ENCODE assay signal across 22 cellular contexts in the genomic region with DNA sequence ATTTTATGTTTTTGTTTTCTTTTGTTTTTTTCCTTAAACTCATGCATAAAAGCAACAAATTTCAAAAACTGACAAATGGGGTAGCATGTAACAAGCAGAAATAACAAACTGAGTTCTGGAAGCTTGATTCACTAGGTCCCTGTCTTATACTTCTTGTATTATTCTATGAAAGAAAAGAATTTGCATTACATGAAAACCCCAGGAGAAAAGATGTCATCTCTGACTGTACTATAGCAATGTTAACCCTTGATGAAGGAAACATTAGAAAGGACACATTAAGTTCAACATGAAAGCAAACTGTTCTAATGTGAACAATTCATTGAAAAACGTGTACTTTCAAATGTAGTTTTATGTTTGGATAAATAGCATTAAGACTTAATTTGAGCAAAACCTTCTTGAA. TPM values are rescaled to one million over a fixed set of nuclear protein-coding genes. Genes with fewer than 3 reads are reported as not detected.
DNase-seq lines count a peak whose midpoint lies in the region; ATAC-seq, FAIRE-seq and TF ChIP-seq lines count a peak whose summit lies in the region.
"Had no signal": no experiment of that assay in that cellular context is flagged by ENCODE, and none has a peak within 500 bp of the region (broad histone marks: within the 10 kb centered on the region; RNA-seq: fewer than 3 reads in every experiment).

No MANE protein-coding gene starts in this region.

- H3K27me3 ChIP-seq in ACC112 (ENCODE audit: insufficient read depth, low read length) (no peaks in the 10 kb centered on the region), Loucy (ENCODE audit: insufficient read depth, low read length, poor library complexity, severe bottlenecking) (no peaks in the 10 kb centered on the region), keratinocyte (ENCODE audit: control insufficient read depth, extremely low read depth, insufficient read depth, low read length) (no peaks in the 10 kb centered on the region)
- H3K27me3 ChIP-seq in BLaER1 treated with 17β-estradiol and CSF1 and Interleukin-3, amounts not matched to agents 10 nM and 100 nM: no peaks in the 10 kb centered on the region
- H3K27me3 ChIP-seq: dorsolateral prefrontal cortex, SJCRH30 had no signal

- H3K4me3 ChIP-seq in ACC112 (ENCODE audit: low read depth, low read length) (no peak overlapping the region), Loucy (ENCODE audit: low read length, poor library complexity, severe bottlenecking) (no peak overlapping the region), keratinocyte (ENCODE audit: control insufficient read depth in 2 of 3, extremely low read depth in 1 of 3, insufficient read depth in 2 of 3, low read depth in 1 of 3, low read length in 3 of 3) (no peak overlapping the region)
- H3K4me3 ChIP-seq in BLaER1 treated with 17β-estradiol and CSF1 and Interleukin-3, amounts not matched to agents 10 nM and 100 nM: no peak overlapping the region
- H3K4me3 ChIP-seq: dorsolateral prefrontal cortex, SJCRH30 had no signal

- H3K27ac ChIP-seq in ACC112 (ENCODE audit: low read depth, low read length) (peak overlapping the region; percentile 53; the same call in 1 of the 2 replicates), keratinocyte (ENCODE audit: control insufficient read depth, insufficient read depth, low read length) (peak overlapping the region; percentile 92)
- H3K27ac ChIP-seq in BLaER1 treated with 17β-estradiol and CSF1 and Interleukin-3, amounts not matched to agents 10 nM and 100 nM: no peak overlapping the region
- H3K27ac ChIP-seq: dorsolateral prefrontal cortex, SJCRH30 had no signal

- H3K9me1 ChIP-seq in keratinocyte (ENCODE audit: control insufficient read depth, extremely low read depth, insufficient read depth, low read length): no peaks in the 10 kb centered on the region

- DNase-seq in keratinocyte (ENCODE audit: low read depth, low spot score) (no peak), NCI-H526 (lab: John Stamatoyannopoulos, UW) (no peak), hepatic stellate cell (ENCODE audit: low spot score) (no peak)
- DNase-seq: activated CD4-positive, alpha-beta T cell treated with anti-CD3 and anti-CD28 coated beads, Interleukin-2, amount 50 U/mL, for 1 hour; activated CD8-positive, alpha-beta memory T cell treated with anti-CD3 and anti-CD28 coated beads, Interleukin-2, amount 50 U/mL, for 48 hours; activated naive CD4-positive, alpha-beta T cell; anterior cingulate cortex; Caco-2; caudate nucleus; dorsolateral prefrontal cortex; immature natural killer cell; MM.1S; NCI-H1436; NCI-H2107; SJCRH30; trophoblast cell had no signal

- H3K4me2 ChIP-seq in BLaER1 treated with 17β-estradiol and CSF1 and Interleukin-3, amounts not matched to agents 10 nM and 100 nM: peak overlapping the region in 6 of 11 experiments; percentile 10 to 34 (median 18); a peak in 9 of 22 replicates
- H3K4me2 ChIP-seq in Loucy (ENCODE audit: low read depth, low read length, poor library complexity, severe bottlenecking) (peak overlapping the region; percentile 99), keratinocyte (ENCODE audit: control insufficient read depth, extremely low read depth, insufficient read depth, low read depth, low read length) (peak overlapping the region; percentile 19)

- H3K4me1 ChIP-seq in ACC112 (ENCODE audit: control insufficient read depth, insufficient read depth, low read length, unreplicated experiment) (peaks cover 43% of the 10 kb centered on the region), Loucy (ENCODE audit: insufficient read depth, low read length, poor library complexity, severe bottlenecking) (peaks cover 63% of the 10 kb centered on the region), keratinocyte (ENCODE audit: control insufficient read depth, extremely low read depth, insufficient read depth, low read length) (peaks cover 54% of the 10 kb centered on the region)
- peaks cover 14 to 73% (median 59%) of the 10 kb centered on the region in 10 experiments for H3K4me1 ChIP-seq in BLaER1 treated with 17β-estradiol and CSF1 and Interleukin-3, amounts not matched to agents 10 nM and 100 nM

- no peaks in the 10 kb centered on the region for H3K9me2 ChIP-seq in Loucy (replicated peaks; ENCODE audit: low read depth, low read length)

- no peaks in the 10 kb centered on the region for H3K9me3 ChIP-seq in BLaER1 treated with 17β-estradiol and CSF1 and Interleukin-3, amounts not matched to agents 10 nM and 100 nM (replicated peaks in 1 of 11)
- H3K9me3 ChIP-seq in Loucy (ENCODE audit: insufficient read depth, low read depth, low read length): no peaks in the 10 kb centered on the region
- H3K9me3 ChIP-seq in keratinocyte (ENCODE audit: control insufficient read depth, low read depth, low read length): no peaks in the 10 kb centered on the region
- H3K9me3 ChIP-seq: Caco-2, SJCRH30 had no signal

- H2AFZ ChIP-seq in ACC112 (ENCODE audit: low read length, unreplicated experiment) (no peak overlapping the region), Loucy (ENCODE audit: low read length) (no peak overlapping the region), keratinocyte (ENCODE audit: control insufficient read depth, low read length) (no peak overlapping the region)

- H3F3A ChIP-seq in Loucy (ENCODE audit: low read depth): 0 out of 2 replicates have a peak, but pooled peaks cover 4% of the 10 kb centered on the region

- ATAC-seq in HG02642 (IDR thresholded peaks at IDR 0.05; ENCODE audit: poor library complexity, unreplicated experiment): no peak
- ATAC-seq in GM21786 (IDR thresholded peaks at IDR 0.05; ENCODE audit: unreplicated experiment): no peak

- H3K79me2 ChIP-seq in ACC112 (ENCODE audit: control insufficient read depth, insufficient read depth, low read length, unreplicated experiment) (peaks cover 98% of the 10 kb centered on the region), Loucy (ENCODE audit: insufficient read depth, low read length) (peaks cover 99% of the 10 kb centered on the region), keratinocyte (ENCODE audit: control insufficient read depth, insufficient read depth, low read length) (peaks cover 97% of the 10 kb centered on the region)

- FAIRE-seq in keratinocyte (lab: Jason Lieb, UNC): no peak
- FAIRE-seq: H1 had no signal

- H3K9ac ChIP-seq in BLaER1 treated with 17β-estradiol and CSF1 and Interleukin-3, amounts not matched to agents 10 nM and 100 nM: no peak overlapping the region
- H3K9ac ChIP-seq in Loucy (ENCODE audit: low read depth, low read length, poor library complexity, severe bottlenecking) (no peak overlapping the region), keratinocyte (ENCODE audit: control insufficient read depth, extremely low read depth, insufficient read depth, low read length) (no peak overlapping the region)

- dilution Hi-C loops in keratinocyte (cut with MboI; ENCODE audit: extremely low pct_ligation_motif_present, low sequenced_read_pairs): no loop called here

- H4K20me1 ChIP-seq in BLaER1 treated with 17β-estradiol and CSF1 and Interleukin-3, amounts not matched to agents 10 nM and 100 nM: peaks cover 78 to 100% (median 97%) of the 10 kb centered on the region in 11 experiments
- peaks cover 99% of the 10 kb centered on the region for H4K20me1 ChIP-seq in Loucy (ENCODE audit: insufficient read depth, low read length, poor library complexity, severe bottlenecking)
- peaks cover 3% of the 10 kb centered on the region for H4K20me1 ChIP-seq in keratinocyte (ENCODE audit: control insufficient read depth, extremely low read depth, insufficient read depth, low read length)

- TF ChIP-seq CTCF in Loucy (conservative IDR thresholded peaks at IDR 0.05; ENCODE audit: low read length) (no peak), keratinocyte (optimal IDR thresholded peaks at IDR 0.05 in 1 of 3, IDR thresholded peaks at IDR 0.05 in 1 of 3, conservative IDR thresholded peaks at IDR 0.05 in 1 of 3; ENCODE audit: extremely low read depth in 1 of 3, insufficient read depth in 2 of 3, low read length in 3 of 3) (no peak)

- 0 out of 2 replicates have a peak, but pooled peaks cover 5% of the 10 kb centered on the region for H3K36me3 ChIP-seq in ACC112 (ENCODE audit: insufficient read depth, low read length)
- H3K36me3 ChIP-seq in BLaER1 treated with 17β-estradiol and CSF1 and Interleukin-3, amounts not matched to agents 10 nM and 100 nM: peaks cover 13 to 40% (median 28%) of the 10 kb centered on the region in 11 experiments; a peak in 19 of 22 replicates
- H3K36me3 ChIP-seq in Loucy (ENCODE audit: insufficient read depth, low read length): peaks cover 12% of the 10 kb centered on the region; the same call in 1 of the 2 replicates
- peaks cover 0 to 2% of the 10 kb centered on the region in 2 experiments for H3K36me3 ChIP-seq in keratinocyte (ENCODE audit: control insufficient read depth in 2 of 2, extremely low read depth in 1 of 2, insufficient read depth in 2 of 2, low read length in 2 of 2)

RNA-seq across cellular contexts. Expression of gene RAB14, which starts 9.2 kb away (rescaled TPM):
- 21.5 to 42.8 TPM (median 41.2 TPM) in 3 replicates for polyA plus RNA-seq in keratinocyte
- polyA plus RNA-seq in keratinocyte (2011; ENCODE audit: low read depth): 77.9 TPM
- 29.5 and 51.8 TPM in 2 replicates for polyA plus RNA-seq in keratinocyte (2011; cell fraction: cytosol; rRNA removed)
- 38.9 and 55.7 TPM in 2 replicates for polyA plus RNA-seq in keratinocyte (2011; cell fraction: nucleus; rRNA removed)
- polyA plus RNA-seq in keratinocyte (2012; ENCODE audit: low replicate concordance): 43.9 and 49.5 TPM in 2 replicates
- polyA minus RNA-seq in keratinocyte: 8.9 to 25.5 TPM (median 12.7 TPM) in 3 replicates
- 18.2 TPM for polyA minus RNA-seq in keratinocyte (2011; cell fraction: cytosol; rRNA and poly(A)+ RNA removed)
- 13.7 and 27.1 TPM in 2 replicates for polyA minus RNA-seq in keratinocyte (2011; cell fraction: nucleus; rRNA and poly(A)+ RNA removed)

Comparison
In these comparisons a context has a peak if more than half of its experiments do, and no peak if none do; other contexts are left out.
1. H3K27ac ChIP-seq: peak in ACC112 (single experiment) and keratinocyte (single experiment); none in BLaER1 treated with 17β-estradiol and CSF1 and Interleukin-3, amounts not matched to agents 10 nM and 100 nM (0 of 11).
2. H3K4me2 ChIP-seq: peak in every context shown above with its lines; median percentile 99 in Loucy; 19 in keratinocyte; 18 in BLaER1 treated with 17β-estradiol and CSF1 and Interleukin-3, amounts not matched to agents 10 nM and 100 nM.